In the genomic region with DNA sequence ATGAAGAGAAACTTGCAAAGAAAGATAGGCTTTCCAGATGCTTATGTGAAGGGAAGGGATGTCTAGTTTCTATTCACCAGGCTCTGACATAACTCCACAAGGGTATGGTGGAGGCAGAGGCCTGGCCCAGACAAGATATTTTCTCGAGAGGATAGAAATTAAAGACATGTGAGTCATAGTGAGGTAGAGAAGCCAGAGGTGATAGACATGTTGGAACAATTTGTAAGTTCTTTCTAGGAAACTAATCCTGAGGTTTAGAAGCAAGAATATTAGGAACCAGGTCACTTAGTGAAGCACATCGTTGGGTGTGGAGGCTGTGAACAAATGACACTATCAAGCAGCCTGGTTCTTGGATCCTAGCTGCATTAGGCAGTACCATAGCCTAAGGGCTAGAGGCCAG, we compare ENCODE assay signal across 29 cellular contexts.
DNase-seq lines count a peak whose midpoint lies in the region; ATAC-seq, FAIRE-seq and TF ChIP-seq lines count a peak whose summit lies in the region.
"Had no signal": no experiment of that assay in that cellular context is flagged by ENCODE, and none has a peak within 500 bp of the region (broad histone marks: within the 10 kb centered on the region; RNA-seq: fewer than 3 reads in every experiment).

No MANE protein-coding gene starts in this region.

- intact Hi-C loops in activated CD4-positive, alpha-beta memory T cell treated with anti-CD3 and anti-CD28 coated beads for 36 hours (cut with micrococcal nuclease), result no loop called here

- POLR2A ChIA-PET in activated CD4-positive, alpha-beta memory T cell treated with anti-CD3 and anti-CD28 coated beads for 36 hours (lab: Charles Lee), result no interaction called here

- no peak for ATAC-seq in effector memory CD8-positive, alpha-beta T cell (replicated peaks)
- ATAC-seq: activated T-cell treated with anti-CD3 and anti-CD28 coated beads, Interleukin-2, amount 50 U/mL, for 72 hours; GM23338; pancreas had no signal

- H4K20me1 ChIP-seq in astrocyte (ENCODE audit: insufficient read depth, low read length), result peaks cover 28% of the 10 kb centered on the region
- peaks cover 58% of the 10 kb centered on the region for H4K20me1 ChIP-seq in smooth muscle cell (ENCODE audit: low read depth)

- no peak overlapping the region for H3K4me3 Mint-ChIP-seq in astrocyte (ENCODE audit: unreplicated experiment)
- no peak overlapping the region for H3K4me3 Mint-ChIP-seq in activated CD4-positive, alpha-beta memory T cell treated with anti-CD3 and anti-CD28 coated beads for 36 hours
- no peak overlapping the region for H3K4me3 Mint-ChIP-seq in effector memory CD8-positive, alpha-beta T cell
- H3K4me3 Mint-ChIP-seq: activated T-cell treated with anti-CD3 and anti-CD28 coated beads, Interleukin-2, amount 50 U/mL, for 72 hours; dendritic cell treated with granulocyte-macrophage colony-stimulating factor and Interleukin-4, amounts not matched to agents 40 ng/mL and 50 ng/mL, for 4 days; GM23338; nephron progenitor cell had no signal

- H3K9ac ChIP-seq in astrocyte (ENCODE audit: low read length) (no peak overlapping the region), smooth muscle cell (ENCODE audit: low read depth) (no peak overlapping the region)

- H3K9me3 ChIP-seq in astrocyte (ENCODE audit: insufficient read depth, low read depth, low read length), result no peaks in the 10 kb centered on the region
- H3K9me3 ChIP-seq in smooth muscle cell (replicated peaks; ENCODE audit: low read depth), result no peaks in the 10 kb centered on the region
- H3K9me3 ChIP-seq: MG63, pancreas, right atrium auricular region, SJSA1, upper lobe of left lung had no signal

- peak; percentile 34 for FAIRE-seq in astrocyte (lab: Jason Lieb, UNC)
- FAIRE-seq: GM18507, pancreas, RCC 7860 had no signal

- H3K27me3 ChIP-seq in astrocyte (ENCODE audit: insufficient read depth, low read length), result no peaks in the 10 kb centered on the region
- no peaks in the 10 kb centered on the region for H3K27me3 ChIP-seq in smooth muscle cell (ENCODE audit: low read depth)
- H3K27me3 ChIP-seq: MG63, pancreas, right atrium auricular region, SJSA1, upper lobe of left lung had no signal

- peaks cover 2% of the 10 kb centered on the region for H3K9me3 Mint-ChIP-seq in astrocyte (ENCODE audit: unreplicated experiment)
- no peaks in the 10 kb centered on the region for H3K9me3 Mint-ChIP-seq in activated CD4-positive, alpha-beta memory T cell treated with anti-CD3 and anti-CD28 coated beads for 36 hours
- no peaks in the 10 kb centered on the region for H3K9me3 Mint-ChIP-seq in effector memory CD8-positive, alpha-beta T cell

- 35% methylated on average over 2 of the region's 2 CpGs for WGBS in smooth muscle cell (ENCODE audit: low lambda C conversion rate)

- CTCF ChIA-PET in activated CD4-positive, alpha-beta memory T cell treated with anti-CD3 and anti-CD28 coated beads for 36 hours (lab: Charles Lee), result interaction anchor here (0.9 to 1.1 kb wide), 2 partner anchors 10 to 22 kb away, joined by 4 to 6 read pairs; no protein-coding TSS in a partner anchor

- TF ChIP-seq CTCF in astrocyte (IDR thresholded peaks at IDR 0.05; ENCODE audit: insufficient read depth, low read depth, low read length) (no peak), fibroblast of mammary gland (conservative IDR thresholded peaks at IDR 0.05; ENCODE audit: control insufficient read depth, insufficient read depth, low read depth, low read length) (no peak), smooth muscle cell (IDR thresholded peaks at IDR 0.05; ENCODE audit: borderline replicate concordance, insufficient read depth, poor library complexity, severe bottlenecking) (no peak)

- no peaks in the 10 kb centered on the region for H3K36me3 ChIP-seq in astrocyte (ENCODE audit: insufficient read depth, low read length)
- no peaks in the 10 kb centered on the region for H3K36me3 ChIP-seq in smooth muscle cell (ENCODE audit: low read depth)
- H3K36me3 ChIP-seq: MG63, pancreas, right atrium auricular region, SJSA1, upper lobe of left lung had no signal

- H3K27ac ChIP-seq in astrocyte (ENCODE audit: low read depth, low read length), result no peak overlapping the region
- peak overlapping the region; percentile 36 for H3K27ac ChIP-seq in smooth muscle cell (ENCODE audit: low read depth)
- H3K27ac ChIP-seq: C4-2B, pancreas, right atrium auricular region, SJSA1, upper lobe of left lung had no signal

- H3K79me2 ChIP-seq in astrocyte (ENCODE audit: insufficient read depth, low read length), result no peaks in the 10 kb centered on the region
- peaks cover 9% of the 10 kb centered on the region for H3K79me2 ChIP-seq in smooth muscle cell (ENCODE audit: low read depth)

- no peaks in the 10 kb centered on the region for H3K36me3 Mint-ChIP-seq in astrocyte (ENCODE audit: low read depth, unreplicated experiment)
- H3K36me3 Mint-ChIP-seq in activated CD4-positive, alpha-beta memory T cell treated with anti-CD3 and anti-CD28 coated beads for 36 hours, result no peaks in the 10 kb centered on the region
- peaks cover 3% of the 10 kb centered on the region for H3K36me3 Mint-ChIP-seq in effector memory CD8-positive, alpha-beta T cell (ENCODE audit: insufficient read depth)

- H3K4me3 ChIP-seq in astrocyte (ENCODE audit: insufficient read depth, low read depth, low read length) (no peak overlapping the region), fibroblast of mammary gland (ENCODE audit: control insufficient read depth, low read depth, low read length) (no peak overlapping the region), smooth muscle cell (no peak overlapping the region)
- H3K4me3 ChIP-seq: GM23338, lung, MG63, pancreas, right atrium auricular region, SJSA1, upper lobe of left lung had no signal

- no peaks in the 10 kb centered on the region for H3K27me3 Mint-ChIP-seq in astrocyte (ENCODE audit: low read depth, unreplicated experiment)
- H3K27me3 Mint-ChIP-seq in activated CD4-positive, alpha-beta memory T cell treated with anti-CD3 and anti-CD28 coated beads for 36 hours, result no peaks in the 10 kb centered on the region
- H3K27me3 Mint-ChIP-seq in effector memory CD8-positive, alpha-beta T cell, result no peaks in the 10 kb centered on the region
- H3K27me3 Mint-ChIP-seq: dendritic cell treated with granulocyte-macrophage colony-stimulating factor and Interleukin-4, amounts not matched to agents 40 ng/mL and 50 ng/mL, for 4 days had no signal

- H2AFZ ChIP-seq in astrocyte (ENCODE audit: low read depth, low read length) (no peak overlapping the region), smooth muscle cell (ENCODE audit: low read depth) (no peak overlapping the region)
- H2AFZ ChIP-seq: GM23338 had no signal

- H3K4me2 ChIP-seq in astrocyte (ENCODE audit: low read length) (no peak overlapping the region), smooth muscle cell (no peak overlapping the region)
- H3K4me2 ChIP-seq: GM23338 had no signal

- no peaks in the 10 kb centered on the region for H3F3A ChIP-seq in smooth muscle cell (ENCODE audit: low read depth)

- H3K4me1 ChIP-seq in astrocyte (ENCODE audit: insufficient read depth, low read length) (no peaks in the 10 kb centered on the region), smooth muscle cell (ENCODE audit: low read depth) (peaks cover 9% of the 10 kb centered on the region)
- H3K4me1 ChIP-seq: pancreas, right atrium auricular region, SJSA1 had no signal

- peak; percentile 45 for DNase-seq in HT1080 (ENCODE audit: low read depth)
- peak; percentile 44 for DNase-seq in astrocyte (ENCODE audit: low read depth)
- DNase-seq in fibroblast of mammary gland (ENCODE audit: low read depth), result peak; percentile 59
- no peak for DNase-seq in smooth muscle cell (lab: John Stamatoyannopoulos, UW; ENCODE audit: unreplicated experiment)
- no peak for DNase-seq in activated CD4-positive, alpha-beta memory T cell treated with anti-CD3 and anti-CD28 coated beads for 36 hours
- DNase-seq in effector memory CD8-positive, alpha-beta T cell, result no peak
- DNase-seq in NCI-H187 (lab: John Stamatoyannopoulos, UW), result no peak
- DNase-seq: activated CD4-positive, CD25-positive, alpha-beta regulatory T cell; activated naive CD4-positive, alpha-beta T cell treated with Interleukin-2 at 50 U/mL for 16 hours; activated T-cell treated with anti-CD3 and anti-CD28 coated beads, Interleukin-2, amount 50 U/mL, for 72 hours; caudate nucleus; DMS79; kidney glomerular epithelial cell; MG63; NCI-H2029 treated with DMSO at 0.1 percent for 48 hours; nephron progenitor cell; pancreas; stimulated activated CD4-positive, alpha-beta T cell treated with anti-CD3 and anti-CD28 coated beads, Interleukin-4, amount 100 ng/mL, for 1 hour; substantia nigra; T-helper 1 cell; upper lobe of left lung had no signal

- H3K4me1 Mint-ChIP-seq in astrocyte (ENCODE audit: low read depth, unreplicated experiment), result peaks cover 26% of the 10 kb centered on the region
- H3K4me1 Mint-ChIP-seq in activated CD4-positive, alpha-beta memory T cell treated with anti-CD3 and anti-CD28 coated beads for 36 hours (ENCODE audit: low read depth), result peaks cover 30% of the 10 kb centered on the region
- H3K4me1 Mint-ChIP-seq in effector memory CD8-positive, alpha-beta T cell (ENCODE audit: low read depth in 2 of 2), result peaks cover 26 to 39% of the 10 kb centered on the region in 2 donors

- peak overlapping the region; percentile 27 for H3K27ac Mint-ChIP-seq in astrocyte (ENCODE audit: unreplicated experiment)
- no peak overlapping the region for H3K27ac Mint-ChIP-seq in activated CD4-positive, alpha-beta memory T cell treated with anti-CD3 and anti-CD28 coated beads for 36 hours
- peak overlapping the region in 1 of 2 donors; percentile 2 for H3K27ac Mint-ChIP-seq in effector memory CD8-positive, alpha-beta T cell
- H3K27ac Mint-ChIP-seq: activated T-cell treated with anti-CD3 and anti-CD28 coated beads, Interleukin-2, amount 50 U/mL, for 72 hours; dendritic cell treated with granulocyte-macrophage colony-stimulating factor and Interleukin-4, amounts not matched to agents 40 ng/mL and 50 ng/mL, for 4 days; GM23338; nephron progenitor cell had no signal

Comparison
In these comparisons a context has a peak if more than half of its experiments do, and no peak if none do; other contexts are left out.
1. DNase-seq: peak in HT1080 (single experiment), astrocyte (single experiment) and fibroblast of mammary gland (single experiment); none in smooth muscle cell (single experiment), activated CD4-positive, alpha-beta memory T cell treated with anti-CD3 and anti-CD28 coated beads for 36 hours (single experiment), effector memory CD8-positive, alpha-beta T cell (0 of 3) and NCI-H187 (0 of 2).